24 cellular contexts compared by ENCODE assay signal in genomic region chr12:56317675-56318074, GRCh38. TPM values are rescaled to one million over a fixed set of nuclear protein-coding genes. Genes with fewer than 3 reads are reported as not detected.
DNase-seq lines count a peak whose midpoint lies in the region; ATAC-seq and TF ChIP-seq lines count a peak whose summit lies in the region.
"Had no signal": no experiment of that assay in that cellular context is flagged by ENCODE, and none has a peak within 500 bp of the region (broad histone marks: within the 10 kb centered on the region; RNA-seq: fewer than 3 reads in every experiment).

No MANE protein-coding gene starts in this region.

- TF ChIP-seq CTCF in BE2C (IDR thresholded peaks at IDR 0.05; ENCODE audit: low read depth, low read length) (peak; percentile 16; the same call in 1 of the 2 replicates), GM12872 (IDR thresholded peaks at IDR 0.05; ENCODE audit: insufficient read depth, low read depth, low read length) (0 out of 3 replicates have a peak, but pooled peaks have one; percentile 18), PC-3 (conservative IDR thresholded peaks at IDR 0.05; ENCODE audit: low read depth, low read length) (peak; percentile 13; the same call in 1 of the 2 replicates), endothelial cell (IDR thresholded peaks at IDR 0.05; ENCODE audit: unreplicated experiment) (no peak)

- BruUV-seq in PC-3 (replicated peaks; lab: Mats Ljungman, UMichigan) = no TSS peak

- peak overlapping the region; percentile 65 for H3K4me3 Mint-ChIP-seq in endothelial cell (ENCODE audit: unreplicated experiment)
- H3K4me3 Mint-ChIP-seq: T-helper 2 cell treated with Interferon-gamma antibody and Interleukin-4, amounts not matched to agents 5 μg/mL and 100 μg/mL, for 36 hours had no signal

- H2AFZ ChIP-seq in PC-3 (ENCODE audit: low read length) = no peak overlapping the region

- H3K9ac ChIP-seq in PC-3 (ENCODE audit: low read length) = no peak overlapping the region
- H3K9ac ChIP-seq: GM23248 had no signal

- H3K27me3 Mint-ChIP-seq in endothelial cell (ENCODE audit: unreplicated experiment) = no peaks in the 10 kb centered on the region

- no peak for DNase-seq in BE2C
- DNase-seq in PC-3 = no peak
- no peak for DNase-seq in endothelial cell (ENCODE audit: low spot score)
- no peak for DNase-seq in medulla oblongata (ENCODE audit: extremely low spot score)
- DNase-seq in HUDEP-2 (lab: John Stamatoyannopoulos, UW; ENCODE audit: unreplicated experiment in 76 of 76) = no peak
- DNase-seq in KG1 (lab: John Stamatoyannopoulos, UW) = no peak
- DNase-seq: effector CD8-positive, alpha-beta T cell; esophagus squamous epithelium; GM23248; left ventricle myocardium inferior; NCI-H1436; NCI-H2171; NCI-H526 treated with DMSO at 0.1 percent for 48 hours; nucleus accumbens; stimulated activated CD4-positive, alpha-beta T cell treated with anti-CD3 and anti-CD28 coated beads, Interleukin-15, amount 100 ng/mL, for 24 hours; testis had no signal

- H3K9me3 ChIP-seq in BE2C (no peaks in the 10 kb centered on the region), PC-3 (ENCODE audit: low read length) (no peaks in the 10 kb centered on the region)
- H3K9me3 ChIP-seq: ascending aorta, esophagus squamous epithelium, left ventricle myocardium inferior, SJSA1, testis had no signal

- H3K4me1 Mint-ChIP-seq in endothelial cell (ENCODE audit: unreplicated experiment) = peaks cover 4% of the 10 kb centered on the region

- no peaks in the 10 kb centered on the region for H3F3A ChIP-seq in PC-3 (ENCODE audit: low read length, unreplicated experiment)

- CTCF ChIA-PET in PC-3 (lab: Charles Lee) = no interaction called here

- peak overlapping the region; percentile 54 for H3K27ac Mint-ChIP-seq in endothelial cell (ENCODE audit: unreplicated experiment)
- H3K27ac Mint-ChIP-seq: T-helper 2 cell treated with Interferon-gamma antibody and Interleukin-4, amounts not matched to agents 5 μg/mL and 100 μg/mL, for 36 hours had no signal

- peaks cover 18% of the 10 kb centered on the region for H3K79me2 ChIP-seq in PC-3 (ENCODE audit: low read length)

- H3K4me1 ChIP-seq in BE2C = no peaks in the 10 kb centered on the region
- peaks cover 15% of the 10 kb centered on the region for H3K4me1 ChIP-seq in PC-3 (ENCODE audit: insufficient read depth, low read length)

- no peak overlapping the region for H3K27ac ChIP-seq in PC-3 (ENCODE audit: low read length)
- H3K27ac ChIP-seq: ascending aorta, esophagus squamous epithelium, GM23248, SJSA1, testis had no signal

- H3K36me3 Mint-ChIP-seq in endothelial cell (ENCODE audit: low read depth, unreplicated experiment) = peaks cover 5% of the 10 kb centered on the region

- ATAC-seq in PC-3 (no peak), HG03469 (IDR thresholded peaks at IDR 0.05; ENCODE audit: unreplicated experiment) (no peak)

- H3K4me2 ChIP-seq in PC-3 (ENCODE audit: low read length) = no peak overlapping the region

- peaks cover 21% of the 10 kb centered on the region for H3K36me3 ChIP-seq in BE2C
- H3K36me3 ChIP-seq in PC-3 (ENCODE audit: low read depth, low read length) = peaks cover 5% of the 10 kb centered on the region

- H4K20me1 ChIP-seq in PC-3 (ENCODE audit: low read length) = no peaks in the 10 kb centered on the region

- H3K9me2 ChIP-seq in PC-3 (replicated peaks; ENCODE audit: low read length) = no peaks in the 10 kb centered on the region

- H3K4me3 ChIP-seq in BE2C (ENCODE audit: low read depth, low read length) (no peak overlapping the region), PC-3 (ENCODE audit: low read length) (no peak overlapping the region)
- H3K4me3 ChIP-seq: esophagus squamous epithelium, GM23248, left ventricle myocardium inferior, SJSA1, testis had no signal

- H3K27me3 ChIP-seq in BE2C (no peaks in the 10 kb centered on the region), PC-3 (ENCODE audit: low read length) (no peaks in the 10 kb centered on the region)
- H3K27me3 ChIP-seq: ascending aorta, esophagus squamous epithelium, SJSA1, testis had no signal

- H3K9me3 Mint-ChIP-seq in endothelial cell (ENCODE audit: unreplicated experiment) = no peaks in the 10 kb centered on the region
- H3K9me3 Mint-ChIP-seq: T-helper 2 cell treated with Interferon-gamma antibody and Interleukin-4, amounts not matched to agents 5 μg/mL and 100 μg/mL, for 36 hours had no signal

- POLR2A ChIA-PET in PC-3 (lab: Charles Lee; ENCODE audit: unreplicated experiment) = no interaction called here

- intact Hi-C loops in PC-3 (cut with micrococcal nuclease) = loop anchor here (5.0 kb wide), 1 partner anchor 45 kb away; the partner anchor contains the start of genes APOF and STAT2

RNA-seq across cellular contexts. Expression of gene CNPY2, which starts 1.9 kb away (rescaled TPM):
- 129 TPM for polyA plus RNA-seq in BE2C (2012; ENCODE audit: insufficient read depth, insufficient read length, low read depth)
- total RNA-seq in PC-3 (2014; rRNA removed) = 109 and 162 TPM in 2 replicates
- 203 TPM for total RNA-seq in endothelial cell (ENCODE audit: unreplicated experiment)

RNA-seq across cellular contexts. Expression of gene PAN2, which starts 16.1 kb away (rescaled TPM):
- polyA plus RNA-seq in BE2C (2012; ENCODE audit: insufficient read depth, insufficient read length, low read depth) = 48.6 TPM
- total RNA-seq in PC-3 (2014; rRNA removed) (15.3 and 27.1 TPM in 2 replicates), endothelial cell (ENCODE audit: unreplicated experiment) (55.7 TPM)

RNA-seq across cellular contexts. Expression of gene CS, which starts 17.5 kb away (rescaled TPM):
- 362 TPM for polyA plus RNA-seq in BE2C (2012; ENCODE audit: insufficient read depth, insufficient read length, low read depth)
- total RNA-seq in PC-3 (2014; rRNA removed) (182 and 199 TPM in 2 replicates), endothelial cell (ENCODE audit: unreplicated experiment) (187 TPM)

RNA-seq across cellular contexts. Expression of gene IL23A, which starts 21.0 kb away (rescaled TPM):
- 4.0 TPM for polyA plus RNA-seq in BE2C (2012; ENCODE audit: insufficient read depth, insufficient read length, low read depth)
- total RNA-seq in PC-3 (2014; rRNA removed) (17.5 and 18.2 TPM in 2 replicates), endothelial cell (ENCODE audit: unreplicated experiment) (0.80 TPM)
- total RNA-seq: ascending aorta, cerebellum, glomerular endothelial cell, GM23248, left ventricle myocardium inferior, M059J had no signal

RNA-seq across cellular contexts. Expression of gene STAT2, which starts 42.2 kb away (rescaled TPM):
- 7.3 TPM for polyA plus RNA-seq in BE2C (2012; ENCODE audit: insufficient read depth, insufficient read length, low read depth)
- 68.8 and 73.1 TPM in 2 replicates for total RNA-seq in PC-3 (2014; rRNA removed)
- total RNA-seq in endothelial cell (ENCODE audit: unreplicated experiment) = 97.3 TPM
